ENCODE assay signal across 11 cellular contexts in the genomic region with DNA sequence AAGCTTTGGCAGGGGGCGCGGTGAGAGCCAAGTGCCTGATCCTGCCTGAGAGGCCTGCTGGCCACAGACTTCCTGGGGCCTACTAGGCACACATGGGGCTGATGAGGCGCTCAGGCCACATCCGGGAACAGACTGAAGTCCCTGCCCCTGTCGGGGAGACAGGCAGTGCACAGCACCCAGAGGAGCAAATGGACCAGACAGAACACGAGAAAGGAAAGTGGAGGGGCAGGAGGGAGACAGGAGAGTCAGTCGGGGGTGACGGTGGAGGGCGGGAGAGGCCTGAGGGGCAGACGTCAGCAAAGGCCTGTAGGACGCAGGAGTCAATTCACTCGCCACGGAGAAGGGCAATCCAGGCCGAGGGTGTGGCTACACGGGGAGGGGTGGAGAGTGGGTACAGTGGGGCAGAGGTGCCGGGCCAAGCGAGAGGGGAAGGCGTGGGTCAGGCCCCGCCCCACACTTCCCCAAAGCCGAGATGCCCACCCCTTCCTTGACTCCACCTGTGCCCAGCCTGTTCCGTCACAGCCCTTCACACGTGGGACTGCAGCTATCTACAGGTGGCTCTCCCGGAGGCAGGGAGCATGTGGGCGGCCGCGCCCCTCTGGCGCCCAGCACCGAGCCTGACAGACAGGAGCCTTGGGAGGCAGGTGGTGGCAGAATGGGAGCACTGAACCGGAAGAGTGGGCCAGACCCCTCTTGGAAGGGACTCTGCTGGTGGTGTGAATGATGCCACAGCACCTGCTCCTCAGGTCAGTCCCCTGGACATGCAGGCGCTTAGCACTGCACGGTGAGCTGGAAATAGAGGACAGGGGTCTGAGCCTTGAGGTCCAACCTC. TPM values are rescaled to one million over a fixed set of nuclear protein-coding genes. Genes with fewer than 3 reads are reported as not detected.
A peak's percentile ranks its signal among the peaks of the same experiment; 100 is the strongest.
DNase-seq lines count a peak whose midpoint lies in the region; ATAC-seq and TF ChIP-seq lines count a peak whose summit lies in the region.
"Had no signal": no experiment of that assay in that cellular context is flagged by ENCODE, and none has a peak within 500 bp of the region (broad histone marks: within the 10 kb centered on the region; RNA-seq: fewer than 3 reads in every experiment).

No MANE protein-coding gene starts in this region.

- peak overlapping the region; percentile 61 to 68 (median 67) for H3K27ac ChIP-seq in stomach

- 25 to 72% (median 45%) methylated on average over 29 to 31 of the region's 31 CpGs for WGBS in stomach, 5 donors

- ATAC-seq in HG03520 (IDR thresholded peaks at IDR 0.05; ENCODE audit: unreplicated experiment) = no peak
- ATAC-seq in GM18867 (IDR thresholded peaks at IDR 0.05; ENCODE audit: unreplicated experiment) = no peak
- ATAC-seq in HG02642 (IDR thresholded peaks at IDR 0.05; ENCODE audit: poor library complexity, unreplicated experiment) = no peak

- no peak for TF ChIP-seq POLR2A in stomach (IDR thresholded peaks at IDR 0.05)

- peak; percentile 40 for DNase-seq in activated naive CD4-positive, alpha-beta T cell treated with Interleukin-2 at 50 U/mL for 16 hours
- no peak for DNase-seq in activated naive CD4-positive, alpha-beta T cell (lab: John Stamatoyannopoulos, UW)
- peak; percentile 53 for DNase-seq in activated CD8-positive, alpha-beta memory T cell treated with anti-CD3 and anti-CD28 coated beads, Interleukin-2, amount 50 U/mL, for 48 hours
- DNase-seq in kidney tubule cell (ENCODE audit: low spot score) (peak; percentile 38), stomach (peak; percentile 76)
- DNase-seq: cerebellar nuclear complex, naive B cell, NCI-H1694 had no signal

- TF ChIP-seq CTCF in stomach (IDR thresholded peaks at IDR 0.05) = no peak

- peaks cover 82 to 100% (median 100%) of the 10 kb centered on the region in 4 donors for H3K36me3 ChIP-seq in stomach

- TF ChIP-seq EP300 in stomach (IDR thresholded peaks at IDR 0.05) = no peak

- intact Hi-C loops in stomach (cut with DNase I; ENCODE audit: low total_unique reads) = no loop called here

- peaks cover 0 to 12% (median 9%) of the 10 kb centered on the region in 4 donors for H3K4me1 ChIP-seq in stomach

- no peak overlapping the region for H3K4me3 ChIP-seq in stomach

- no peaks in the 10 kb centered on the region for H3K9me3 ChIP-seq in stomach

- no peaks in the 10 kb centered on the region for H3K27me3 ChIP-seq in stomach

RNA-seq across cellular contexts. Expression of a gene that starts 20.5 kb away (rescaled TPM):
- total RNA-seq in stomach = 10 to 100 TPM; 11.7 to 68.7 (median 18.7) TPM
- polyA plus RNA-seq in stomach = 10 to 100 TPM; 12.7 to 18.6 (median 17.6) TPM

RNA-seq across cellular contexts. Expression of a gene that starts 20.6 kb away (rescaled TPM):
- total RNA-seq in stomach = 10 to 100 TPM in 1 of 5 donors, 1 to 10 TPM in 3, under 1 TPM in 1; 0.58 to 11.9 (median 4.6) TPM
- 1 to 10 TPM; 2.8 to 6.6 (median 5.5) TPM for polyA plus RNA-seq in stomach

Comparison
In these comparisons a context has a peak if more than half of its experiments do, and no peak if none do; other contexts are left out.
1. DNase-seq: peak in activated naive CD4-positive, alpha-beta T cell treated with Interleukin-2 at 50 U/mL for 16 hours (single experiment), activated CD8-positive, alpha-beta memory T cell treated with anti-CD3 and anti-CD28 coated beads, Interleukin-2, amount 50 U/mL, for 48 hours (single experiment), kidney tubule cell (single experiment) and stomach (single experiment); none in activated naive CD4-positive, alpha-beta T cell (0 of 4).